In the genomic region with DNA sequence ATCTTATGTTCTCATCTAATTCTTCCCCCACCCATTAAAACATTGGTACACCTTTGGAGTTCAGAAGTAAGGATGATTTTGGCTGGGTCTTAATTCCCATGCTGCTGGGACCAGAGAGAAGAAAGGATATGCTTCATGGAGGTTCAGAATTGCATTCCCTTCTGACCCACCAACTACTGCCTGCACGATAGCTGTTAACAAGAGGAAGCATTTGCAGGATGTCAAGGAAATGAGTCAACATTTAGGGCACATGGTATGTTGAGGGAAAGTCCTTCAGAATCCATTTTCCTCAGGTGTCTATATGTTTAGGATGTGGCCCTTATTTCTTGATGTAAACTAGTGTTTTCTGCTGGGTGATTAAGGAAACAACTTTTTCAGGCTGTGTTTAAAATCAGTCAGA, we compare ENCODE assay signal across 11 cellular contexts.
DNase-seq lines count a peak whose midpoint lies in the region; ATAC-seq lines count a peak whose summit lies in the region.
"Had no signal": no experiment of that assay in that cellular context is flagged by ENCODE, and none has a peak within 500 bp of the region (broad histone marks: within the 10 kb centered on the region; RNA-seq: fewer than 3 reads in every experiment).

No MANE protein-coding gene starts in this region.

- DNase-seq in AML-193 (lab: John Stamatoyannopoulos, UW) (peak; percentile 53 to 57), KBM-7 (peak; percentile 77), adipocyte (ENCODE audit: low read depth) (peak; percentile 38), islet precursor cell (peak; percentile 65), NCI-H1417 (lab: John Stamatoyannopoulos, UW) (no peak), right cardiac atrium (no peak)
- DNase-seq: esophagus squamous epithelium, NCI-H774, transverse colon had no signal

- H3K27ac ChIP-seq in right cardiac atrium (ENCODE audit: low read length), result no peak overlapping the region
- H3K27ac ChIP-seq: transverse colon had no signal

- peaks cover 5% of the 10 kb centered on the region for H3K36me3 ChIP-seq in adipocyte (ENCODE audit: control insufficient read depth, insufficient read depth, low read length, severe bottlenecking)
- H3K36me3 ChIP-seq: esophagus squamous epithelium, transverse colon had no signal

- no peaks in the 10 kb centered on the region for H3K9me3 ChIP-seq in adipocyte (ENCODE audit: control insufficient read depth, low read length)
- no peaks in the 10 kb centered on the region for H3K9me3 ChIP-seq in right cardiac atrium (ENCODE audit: control insufficient read depth, low read length)
- H3K9me3 ChIP-seq: esophagus squamous epithelium, transverse colon had no signal

- H3K4me3 ChIP-seq in adipocyte (ENCODE audit: low read length) (no peak overlapping the region), right cardiac atrium (ENCODE audit: low read length) (no peak overlapping the region)
- H3K4me3 ChIP-seq: esophagus squamous epithelium, transverse colon had no signal

- no peak overlapping the region for H3K9ac ChIP-seq in adipocyte (ENCODE audit: low read length)

- H3K4me1 ChIP-seq in adipocyte (ENCODE audit: control insufficient read depth, insufficient read depth, low read length) (peaks cover 10% of the 10 kb centered on the region), right cardiac atrium (ENCODE audit: control insufficient read depth, insufficient read depth, low read length) (no peaks in the 10 kb centered on the region)
- H3K4me1 ChIP-seq: transverse colon had no signal

- in situ Hi-C loops in KBM-7 (cut with MboI; ENCODE audit: low pct_unique_long_range_greater_than_20kb, low sequenced_read_pairs), result no loop called here

- H3K27me3 ChIP-seq in adipocyte (replicated peaks; ENCODE audit: control insufficient read depth, insufficient read depth, low read length) (no peaks in the 10 kb centered on the region), right cardiac atrium (ENCODE audit: control insufficient read depth, insufficient read depth) (no peaks in the 10 kb centered on the region)
- H3K27me3 ChIP-seq: esophagus squamous epithelium, transverse colon had no signal

- ATAC-seq in HG03565 (IDR thresholded peaks at IDR 0.05; ENCODE audit: unreplicated experiment) (no peak), HG03039 (IDR thresholded peaks at IDR 0.05; ENCODE audit: unreplicated experiment) (no peak), right cardiac atrium (no peak)

- intact Hi-C loops in right cardiac atrium (cut with DNase I), result no loop called here

- WGBS in right cardiac atrium, result 18% methylated on average over 1 of the region's 1 CpG

Comparison
In these comparisons a context has a peak if more than half of its experiments do, and no peak if none do; other contexts are left out.
1. DNase-seq: peak in AML-193 (2 of 2), KBM-7 (single experiment), adipocyte (single experiment) and islet precursor cell (single experiment); none in NCI-H1417 (0 of 3) and right cardiac atrium (0 of 3).